ENCODE assay signal across 14 cellular contexts in genomic region chr12:1588574-1588944, GRCh38. TPM values are rescaled to one million over a fixed set of nuclear protein-coding genes. Genes with fewer than 3 reads are reported as not detected.
A peak's percentile ranks its signal among the peaks of the same experiment; 100 is the strongest.
DNase-seq lines count a peak whose midpoint lies in the region; ATAC-seq and TF ChIP-seq lines count a peak whose summit lies in the region.
"Had no signal": no experiment of that assay in that cellular context is flagged by ENCODE, and none has a peak within 500 bp of the region (broad histone marks: within the 10 kb centered on the region; RNA-seq: fewer than 3 reads in every experiment).

No MANE protein-coding gene starts in this region.

- peaks cover 58% of the 10 kb centered on the region for H3K4me1 Mint-ChIP-seq in stimulated activated naive CD8-positive, alpha-beta T cell treated with anti-CD3 and anti-CD28 coated beads, Interleukin-15, Interleukin-2, amounts not matched to agents 100 ng/mL and 50 ng/mL, for 24 hours (ENCODE audit: low read depth)
- H3K4me1 Mint-ChIP-seq in activated naive CD8-positive, alpha-beta T cell treated with anti-CD3 and anti-CD28 coated beads, Interleukin-2, amount 50 U/mL, for 24 hours, result peaks cover 55% of the 10 kb centered on the region
- peaks cover 33 to 63% (median 60%) of the 10 kb centered on the region in 4 donors for H3K4me1 Mint-ChIP-seq in naive thymus-derived CD8-positive, alpha-beta T cell

- H3K4me3 Mint-ChIP-seq in stimulated activated naive CD8-positive, alpha-beta T cell treated with anti-CD3 and anti-CD28 coated beads, Interleukin-15, Interleukin-2, amounts not matched to agents 100 ng/mL and 50 ng/mL, for 24 hours, result peak overlapping the region; percentile 27
- H3K4me3 Mint-ChIP-seq in activated naive CD8-positive, alpha-beta T cell treated with anti-CD3 and anti-CD28 coated beads, Interleukin-2, amount 50 U/mL, for 24 hours, result peak overlapping the region; percentile 1
- peak overlapping the region in 9 of 10 donors; percentile 9 to 66 (median 48) for H3K4me3 Mint-ChIP-seq in naive thymus-derived CD8-positive, alpha-beta T cell

- TF ChIP-seq CTCF in vagina (IDR thresholded peaks at IDR 0.05), result no peak
- no peak for TF ChIP-seq CTCF in GM20000 (IDR thresholded peaks at IDR 0.05; ENCODE audit: extremely low read depth, missing control alignments)

- intact Hi-C loops in vagina (cut with DNase I), result loop anchor here (10.0 kb wide), 1 partner anchor 474 kb away; no protein-coding TSS in a partner anchor

- H3K4me1 ChIP-seq in vagina, result peaks cover 59% of the 10 kb centered on the region

- no peak for DNase-seq in stimulated activated naive CD8-positive, alpha-beta T cell treated with anti-CD3 and anti-CD28 coated beads, Interleukin-15, Interleukin-2, amounts not matched to agents 100 U/mL and 50 U/mL, for 24 hours
- DNase-seq in activated naive CD8-positive, alpha-beta T cell treated with anti-CD3 and anti-CD28 coated beads, Interleukin-2, amount 50 U/mL, for 24 hours, result no peak
- no peak for DNase-seq in naive thymus-derived CD8-positive, alpha-beta T cell
- DNase-seq in vagina (ENCODE audit: extremely low spot score in 2 of 2) (no peak), NCI-H1105 treated with DMSO at 0.1 percent for 48 hours (lab: John Stamatoyannopoulos, UW) (no peak), GM20000 (ENCODE audit: low spot score) (no peak)
- DNase-seq: COR-L47; heart right ventricle; NCI-H1092 treated with DMSO at 0.1 percent for 48 hours; NCI-H345; posterior cingulate gyrus; stimulated activated naive CD4-positive, alpha-beta T cell treated with Interleukin-2 at 50 U/mL for 16 hours had no signal

- peak overlapping the region; percentile 39 for H3K27ac Mint-ChIP-seq in stimulated activated naive CD8-positive, alpha-beta T cell treated with anti-CD3 and anti-CD28 coated beads, Interleukin-15, Interleukin-2, amounts not matched to agents 100 ng/mL and 50 ng/mL, for 24 hours
- no peak overlapping the region for H3K27ac Mint-ChIP-seq in activated naive CD8-positive, alpha-beta T cell treated with anti-CD3 and anti-CD28 coated beads, Interleukin-2, amount 50 U/mL, for 24 hours
- H3K27ac Mint-ChIP-seq in naive thymus-derived CD8-positive, alpha-beta T cell, result peak overlapping the region; percentile 25 to 91 (median 76)

- H3K27ac ChIP-seq in vagina, result peak overlapping the region; percentile 42

- POLR2A ChIA-PET in naive thymus-derived CD8-positive, alpha-beta T cell (lab: Charles Lee), result interaction anchor here (1.6 to 2.4 kb wide), 2 partner anchors 11 to 13 kb away, joined by 3 to 10 read pairs; no protein-coding TSS in a partner anchor

- H3K9me3 Mint-ChIP-seq in stimulated activated naive CD8-positive, alpha-beta T cell treated with anti-CD3 and anti-CD28 coated beads, Interleukin-15, Interleukin-2, amounts not matched to agents 100 ng/mL and 50 ng/mL, for 24 hours, result no peaks in the 10 kb centered on the region
- no peaks in the 10 kb centered on the region for H3K9me3 Mint-ChIP-seq in activated naive CD8-positive, alpha-beta T cell treated with anti-CD3 and anti-CD28 coated beads, Interleukin-2, amount 50 U/mL, for 24 hours
- no peaks in the 10 kb centered on the region for H3K9me3 Mint-ChIP-seq in naive thymus-derived CD8-positive, alpha-beta T cell

- no peaks in the 10 kb centered on the region for H3K27me3 ChIP-seq in vagina
- H3K27me3 ChIP-seq: heart right ventricle had no signal

- no peaks in the 10 kb centered on the region for H3K27me3 Mint-ChIP-seq in stimulated activated naive CD8-positive, alpha-beta T cell treated with anti-CD3 and anti-CD28 coated beads, Interleukin-15, Interleukin-2, amounts not matched to agents 100 ng/mL and 50 ng/mL, for 24 hours
- no peaks in the 10 kb centered on the region for H3K27me3 Mint-ChIP-seq in activated naive CD8-positive, alpha-beta T cell treated with anti-CD3 and anti-CD28 coated beads, Interleukin-2, amount 50 U/mL, for 24 hours
- H3K27me3 Mint-ChIP-seq in naive thymus-derived CD8-positive, alpha-beta T cell, result no peaks in the 10 kb centered on the region

- no peaks in the 10 kb centered on the region for H3K9me3 ChIP-seq in vagina
- H3K9me3 ChIP-seq: heart right ventricle had no signal

- no peak for ATAC-seq in stimulated activated naive CD8-positive, alpha-beta T cell treated with anti-CD3 and anti-CD28 coated beads, Interleukin-15, Interleukin-2, amounts not matched to agents 100 U/mL and 50 U/mL, for 24 hours
- no peak for ATAC-seq in activated naive CD8-positive, alpha-beta T cell treated with anti-CD3 and anti-CD28 coated beads, Interleukin-2, amount 50 U/mL, for 24 hours
- ATAC-seq in naive thymus-derived CD8-positive, alpha-beta T cell, result no peak
- ATAC-seq in GM18907 (IDR thresholded peaks at IDR 0.05; ENCODE audit: unreplicated experiment), result no peak
- ATAC-seq: heart right ventricle had no signal

- no peak for TF ChIP-seq POLR2A in vagina (IDR thresholded peaks at IDR 0.05)

- no peaks in the 10 kb centered on the region for H3K36me3 ChIP-seq in vagina

- H3K36me3 Mint-ChIP-seq in stimulated activated naive CD8-positive, alpha-beta T cell treated with anti-CD3 and anti-CD28 coated beads, Interleukin-15, Interleukin-2, amounts not matched to agents 100 ng/mL and 50 ng/mL, for 24 hours (ENCODE audit: low read depth), result peaks cover 30% of the 10 kb centered on the region
- H3K36me3 Mint-ChIP-seq in activated naive CD8-positive, alpha-beta T cell treated with anti-CD3 and anti-CD28 coated beads, Interleukin-2, amount 50 U/mL, for 24 hours (ENCODE audit: low read depth), result peaks cover 7% of the 10 kb centered on the region
- H3K36me3 Mint-ChIP-seq in naive thymus-derived CD8-positive, alpha-beta T cell, result peaks cover 0 to 37% (median 0%) of the 10 kb centered on the region in 3 donors

- no peak overlapping the region for H3K4me3 ChIP-seq in vagina
- H3K4me3 ChIP-seq: heart right ventricle had no signal

RNA-seq across cellular contexts. Expression of gene FBXL14, which starts 5.8 kb away (rescaled TPM):
- total RNA-seq in naive thymus-derived CD8-positive, alpha-beta T cell, result 10 to 100 TPM; 36.5 to 38.8 TPM
- 10 to 100 TPM; 12.1 to 24.5 (median 16.6) TPM for polyA plus RNA-seq in naive thymus-derived CD8-positive, alpha-beta T cell
- 15.2 TPM for total RNA-seq in vagina

RNA-seq across cellular contexts. Expression of gene WNT5B, which starts 40.5 kb away (rescaled TPM):
- not detected for total RNA-seq in naive thymus-derived CD8-positive, alpha-beta T cell
- polyA plus RNA-seq in naive thymus-derived CD8-positive, alpha-beta T cell, result not detected
- 7.6 TPM for total RNA-seq in vagina
